In the genomic region with DNA sequence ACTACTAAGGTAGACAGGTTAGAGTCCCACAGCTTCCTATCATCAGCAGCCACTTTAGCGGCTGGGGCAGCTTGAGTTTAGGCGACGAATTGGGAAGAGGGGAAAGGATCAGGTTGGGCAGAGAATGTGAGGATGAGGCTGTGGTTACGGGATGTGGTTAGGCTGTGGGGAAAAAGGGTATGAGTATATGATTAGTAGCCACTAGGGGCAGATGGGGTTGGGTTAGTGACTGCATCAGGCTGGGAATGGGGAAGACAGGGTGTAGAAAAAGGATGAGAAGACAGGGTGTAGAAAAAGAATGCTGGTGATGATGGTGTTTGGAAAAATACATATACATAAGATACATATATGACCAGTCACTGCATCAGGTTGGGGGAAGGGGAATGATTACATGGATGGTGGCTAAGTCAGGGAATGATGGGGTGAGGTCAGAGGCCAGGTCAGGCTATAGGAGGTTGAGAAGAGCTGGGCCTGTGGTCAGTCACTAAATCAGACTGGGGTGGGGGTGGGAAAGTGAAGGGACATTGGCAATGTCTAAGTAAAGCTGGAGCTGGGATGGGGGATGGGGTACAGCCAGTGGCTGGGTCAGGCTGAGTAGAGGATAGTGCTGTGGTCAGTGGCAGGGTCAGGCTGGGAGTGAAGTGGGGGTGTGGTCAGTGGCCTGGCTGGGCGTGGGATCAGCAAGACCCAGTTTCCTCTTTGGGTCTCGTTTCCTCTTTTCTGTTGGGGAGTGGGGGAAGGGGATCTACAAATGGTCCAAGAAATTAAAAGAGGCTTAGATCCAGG, we compare ENCODE assay signal across 8 cellular contexts. TPM values are rescaled to one million over a fixed set of nuclear protein-coding genes. Genes with fewer than 3 reads are reported as not detected.
A peak's percentile ranks its signal among the peaks of the same experiment; 100 is the strongest.
DNase-seq lines count a peak whose midpoint lies in the region; ATAC-seq and TF ChIP-seq lines count a peak whose summit lies in the region.

No MANE protein-coding gene starts in this region.

- POLR2A ChIA-PET in WTC11 (lab: Charles Lee): interaction anchor here (0.5 to 2.6 kb wide), 4 partner anchors 11 to 148 kb away, joined by 3 to 14 read pairs (median 4); partner anchors contain the start of gene TPM2

- H2AFZ ChIP-seq in neural cell (ENCODE audit: low read depth, low read length): no peak overlapping the region

- H3K27ac Mint-ChIP-seq in activated T-cell treated with anti-CD3 and anti-CD28 coated beads, Interleukin-2, amount 50 U/mL, for 72 hours: no peak overlapping the region
- H3K27ac Mint-ChIP-seq in WTC11: no peak overlapping the region

- H3F3A ChIP-seq in neural cell (ENCODE audit: insufficient read depth, low read length, poor library complexity, severe bottlenecking): no peaks in the 10 kb centered on the region

- no peaks in the 10 kb centered on the region for H3K9me3 Mint-ChIP-seq in activated T-cell treated with anti-CD3 and anti-CD28 coated beads, Interleukin-2, amount 50 U/mL, for 72 hours
- no peaks in the 10 kb centered on the region for H3K9me3 Mint-ChIP-seq in activated T-cell treated with anti-CD3 and anti-CD28 coated beads, Interleukin-2, amount 50 U/mL, for 4 hours
- H3K9me3 Mint-ChIP-seq in WTC11: no peaks in the 10 kb centered on the region

- DNase-seq in activated T-cell treated with anti-CD3 and anti-CD28 coated beads, Interleukin-2, amount 50 U/mL, for 72 hours: peak; percentile 25 to 53
- DNase-seq in activated T-cell treated with anti-CD3 and anti-CD28 coated beads, Interleukin-2, amount 50 U/mL, for 4 hours: no peak
- DNase-seq in MG63 (peak; percentile 80), WTC11 (ENCODE audit: low spot score) (peak; percentile 28), fibroblast of pulmonary artery (ENCODE audit: low read depth) (peak; percentile 79)

- no peaks in the 10 kb centered on the region for H3K27me3 Mint-ChIP-seq in activated T-cell treated with anti-CD3 and anti-CD28 coated beads, Interleukin-2, amount 50 U/mL, for 72 hours (ENCODE audit: low read depth)
- H3K27me3 Mint-ChIP-seq in activated T-cell treated with anti-CD3 and anti-CD28 coated beads, Interleukin-2, amount 50 U/mL, for 4 hours (ENCODE audit: low read depth): no peaks in the 10 kb centered on the region
- no peaks in the 10 kb centered on the region for H3K27me3 Mint-ChIP-seq in WTC11 (ENCODE audit: low read depth)

- no peak; the same call in 1 of the 2 replicates for TF ChIP-seq CTCF in WTC11 (IDR thresholded peaks at IDR 0.05)
- peak; percentile 77 for TF ChIP-seq CTCF in fibroblast of pulmonary artery (IDR thresholded peaks at IDR 0.05; ENCODE audit: low read length, missing control alignments)
- TF ChIP-seq CTCF in neural cell (IDR thresholded peaks at IDR 0.05; ENCODE audit: poor library complexity, severe bottlenecking): peak; percentile 56

- ATAC-seq in activated T-cell treated with anti-CD3 and anti-CD28 coated beads, Interleukin-2, amount 50 U/mL, for 72 hours (replicated peaks in 1 of 2): no peak
- ATAC-seq in activated T-cell treated with anti-CD3 and anti-CD28 coated beads, Interleukin-2, amount 50 U/mL, for 4 hours: no peak
- ATAC-seq in WTC11 (peak; percentile 29), HG03565 (IDR thresholded peaks at IDR 0.05; ENCODE audit: unreplicated experiment) (no peak), HG02870 (IDR thresholded peaks at IDR 0.05; ENCODE audit: unreplicated experiment) (no peak)

- no peak for TF ChIP-seq EP300 in neural cell (conservative IDR thresholded peaks at IDR 0.05; ENCODE audit: poor library complexity, severe bottlenecking)

- CTCF ChIA-PET in WTC11 (lab: Charles Lee): interaction anchor here (0.6 to 8.3 kb wide), 22 partner anchors 10 to 736 kb away, joined by 3 to 103 read pairs (median 9); partner anchors contain the start of genes ARHGEF39, CCDC107, GBA2 and HINT2

- H3K27me3 ChIP-seq in MG63: no peaks in the 10 kb centered on the region
- no peaks in the 10 kb centered on the region for H3K27me3 ChIP-seq in neural cell (ENCODE audit: insufficient read depth, low read depth, low read length)

- no peak overlapping the region for H3K27ac ChIP-seq in neural cell (ENCODE audit: low read length)

- no peak overlapping the region for H3K4me3 Mint-ChIP-seq in activated T-cell treated with anti-CD3 and anti-CD28 coated beads, Interleukin-2, amount 50 U/mL, for 72 hours
- H3K4me3 Mint-ChIP-seq in activated T-cell treated with anti-CD3 and anti-CD28 coated beads, Interleukin-2, amount 50 U/mL, for 4 hours: no peak overlapping the region
- peak overlapping the region; percentile 90 for H3K4me3 Mint-ChIP-seq in WTC11

- H3K4me2 ChIP-seq in neural cell (ENCODE audit: low read length): peak overlapping the region; percentile 25

- peaks cover 83% of the 10 kb centered on the region for H3K36me3 ChIP-seq in MG63
- no peaks in the 10 kb centered on the region for H3K36me3 ChIP-seq in neural cell (ENCODE audit: insufficient read depth, low read length)

- no peak for TF ChIP-seq RAD21 in neural cell (conservative IDR thresholded peaks at IDR 0.05)

- H3K36me3 Mint-ChIP-seq in activated T-cell treated with anti-CD3 and anti-CD28 coated beads, Interleukin-2, amount 50 U/mL, for 72 hours (ENCODE audit: insufficient read depth in 2 of 2): peaks cover 7 to 10% of the 10 kb centered on the region in 2 donors
- H3K36me3 Mint-ChIP-seq in activated T-cell treated with anti-CD3 and anti-CD28 coated beads, Interleukin-2, amount 50 U/mL, for 4 hours (ENCODE audit: insufficient read depth): peaks cover 7% of the 10 kb centered on the region
- peaks cover 8% of the 10 kb centered on the region for H3K36me3 Mint-ChIP-seq in WTC11

- H3K9me3 ChIP-seq in MG63 (no peaks in the 10 kb centered on the region), neural cell (ENCODE audit: low read length) (no peaks in the 10 kb centered on the region)

- H4K20me1 ChIP-seq in neural cell (ENCODE audit: insufficient read depth): no peaks in the 10 kb centered on the region

- H3K9ac ChIP-seq in neural cell (ENCODE audit: low read length): no peak overlapping the region

- no peaks in the 10 kb centered on the region for H3K9me2 ChIP-seq in neural cell (ENCODE audit: insufficient read depth, low read length)

- H3K4me1 Mint-ChIP-seq in activated T-cell treated with anti-CD3 and anti-CD28 coated beads, Interleukin-2, amount 50 U/mL, for 72 hours (ENCODE audit: low read depth): peaks cover 20% of the 10 kb centered on the region
- peaks cover 18% of the 10 kb centered on the region for H3K4me1 Mint-ChIP-seq in activated T-cell treated with anti-CD3 and anti-CD28 coated beads, Interleukin-2, amount 50 U/mL, for 4 hours (ENCODE audit: low read depth)
- peaks cover 14% of the 10 kb centered on the region for H3K4me1 Mint-ChIP-seq in WTC11

- H3K4me3 ChIP-seq in MG63: peak overlapping the region; percentile 72
- H3K4me3 ChIP-seq in fibroblast of pulmonary artery (replicated peaks; ENCODE audit: low read depth, low read length): peak overlapping the region; percentile 92
- peak overlapping the region; percentile 81 for H3K4me3 ChIP-seq in neural cell (ENCODE audit: low read length)

- peaks cover 31% of the 10 kb centered on the region for H3K79me2 ChIP-seq in neural cell (replicated peaks; ENCODE audit: insufficient read depth, low read length)

TF ChIP-seq in WTC11, 78 proteins besides CTCF, POLR2A, EP300 and RAD21 (continues in another document):
- TF ChIP-seq FOXP1 (CRISPR knock-in tag; IDR thresholded peaks at IDR 0.05; ENCODE audit: borderline replicate concordance) (no peak), JAZF1 (CRISPR knock-in tag; IDR thresholded peaks at IDR 0.05) (no peak)

TF ChIP-seq in neural cell, 6 proteins besides CTCF, POLR2A, EP300 and RAD21 (continues in another document):
- TF ChIP-seq MXI1 (conservative IDR thresholded peaks at IDR 0.05; ENCODE audit: poor library complexity, severe bottlenecking): no peak
- no peak for TF ChIP-seq TAF1 (IDR thresholded peaks at IDR 0.05; ENCODE audit: low read depth)
- TF ChIP-seq EZH2 (IDR thresholded peaks at IDR 0.05; ENCODE audit: borderline replicate concordance, insufficient read depth, low read length, poor library complexity, severe bottlenecking): no peak
- no peak for TF ChIP-seq SMC3 (conservative IDR thresholded peaks at IDR 0.05; ENCODE audit: poor library complexity)

RNA-seq across cellular contexts. Expression of gene TLN1, which starts 2.1 kb away (rescaled TPM):
- total RNA-seq in activated T-cell treated with anti-CD3 and anti-CD28 coated beads, Interleukin-2, amount 50 U/mL, for 72 hours: 100 to 1,000 TPM; 200 to 235 TPM
- 100 to 1,000 TPM; 210 to 252 (median 230) TPM for total RNA-seq in activated T-cell treated with anti-CD3 and anti-CD28 coated beads, Interleukin-2, amount 50 U/mL, for 4 hours
- total RNA-seq in MG63 (2014; rRNA removed; shearing (Covaris generic); ENCODE audit: low replicate concordance): 453 and 652 TPM in 2 replicates
- total RNA-seq in WTC11 (2021): 97.1 to 109 TPM (median 106 TPM) in 3 replicates
- polyA plus RNA-seq in neural cell: 7.1 and 9.0 TPM in 2 replicates
- 11.9 and 13.7 TPM in 2 replicates for polyA minus RNA-seq in neural cell

RNA-seq across cellular contexts. Expression of gene CREB3, which starts 2.6 kb away (rescaled TPM):
- total RNA-seq in activated T-cell treated with anti-CD3 and anti-CD28 coated beads, Interleukin-2, amount 50 U/mL, for 72 hours: 10 to 100 TPM; 30.7 to 33.1 TPM
- 10 to 100 TPM; 22.9 to 27.5 (median 23.6) TPM for total RNA-seq in activated T-cell treated with anti-CD3 and anti-CD28 coated beads, Interleukin-2, amount 50 U/mL, for 4 hours
- total RNA-seq in MG63 (2014; rRNA removed; shearing (Covaris generic); ENCODE audit: low replicate concordance): 168 and 170 TPM in 2 replicates
- 21.4 to 24.2 TPM (median 23.1 TPM) in 3 replicates for total RNA-seq in WTC11 (2021)
- 88.4 and 92.9 TPM in 2 replicates for polyA plus RNA-seq in neural cell
- polyA minus RNA-seq in neural cell: 49.9 and 50.9 TPM in 2 replicates

RNA-seq across cellular contexts. Expression of gene GBA2, which starts 19.1 kb away (rescaled TPM):
- total RNA-seq in activated T-cell treated with anti-CD3 and anti-CD28 coated beads, Interleukin-2, amount 50 U/mL, for 72 hours: 10 to 100 TPM; 37.7 to 38.4 TPM
- total RNA-seq in activated T-cell treated with anti-CD3 and anti-CD28 coated beads, Interleukin-2, amount 50 U/mL, for 4 hours: 10 to 100 TPM; 29.9 to 34.8 (median 33.2) TPM
- 32.7 and 58.6 TPM in 2 replicates for total RNA-seq in MG63 (2014; rRNA removed; shearing (Covaris generic); ENCODE audit: low replicate concordance)
- total RNA-seq in WTC11 (2021): 85.5 to 104 TPM (median 89.7 TPM) in 3 replicates
- polyA plus RNA-seq in neural cell: 102 and 113 TPM in 2 replicates
- 66.0 and 79.1 TPM in 2 replicates for polyA minus RNA-seq in neural cell

RNA-seq across cellular contexts. Expression of gene RGP1, which starts 19.2 kb away (rescaled TPM):
- total RNA-seq in activated T-cell treated with anti-CD3 and anti-CD28 coated beads, Interleukin-2, amount 50 U/mL, for 72 hours: 10 to 100 TPM; 32.5 TPM
- 10 to 100 TPM; 14.3 to 15.3 (median 14.6) TPM for total RNA-seq in activated T-cell treated with anti-CD3 and anti-CD28 coated beads, Interleukin-2, amount 50 U/mL, for 4 hours
- 25.9 and 33.7 TPM in 2 replicates for total RNA-seq in MG63 (2014; rRNA removed; shearing (Covaris generic); ENCODE audit: low replicate concordance)
- total RNA-seq in WTC11 (2021): 29.7 to 30.0 TPM (median 30.0 TPM) in 3 replicates
- polyA plus RNA-seq in neural cell: 8.1 and 9.9 TPM in 2 replicates
- 20.2 and 24.9 TPM in 2 replicates for polyA minus RNA-seq in neural cell

RNA-seq across cellular contexts. Expression of gene MSMP, which starts 24.2 kb away (rescaled TPM):
- not detected for total RNA-seq in activated T-cell treated with anti-CD3 and anti-CD28 coated beads, Interleukin-2, amount 50 U/mL, for 72 hours
- 1 to 10 TPM in 1 of 3 donors, under 1 TPM in 2; 0.84 to 1.4 (median 0.86) TPM for total RNA-seq in activated T-cell treated with anti-CD3 and anti-CD28 coated beads, Interleukin-2, amount 50 U/mL, for 4 hours
- total RNA-seq in MG63 (2014; rRNA removed; shearing (Covaris generic); ENCODE audit: low replicate concordance): not detected in 2 replicates
- total RNA-seq in WTC11 (2021): 1.0 to 2.1 TPM (median 1.2 TPM) in 3 replicates
- not detected in 2 replicates for polyA plus RNA-seq in neural cell
- not detected in 2 replicates for polyA minus RNA-seq in neural cell
